Comparison of ENCODE assay signal across 2 cellular contexts in genomic region chr9:113572076-113572861, GRCh38.
TF ChIP-seq lines count a peak whose summit lies in the region.

No MANE protein-coding gene starts in this region.

TF ChIP-seq in HEK293, 187 proteins besides CTCF, POLR2A, EP300 and RAD21:
- TF ChIP-seq PRDM10 (tag by site-specific recombination; IDR thresholded peaks at IDR 0.05): peak; percentile 26; the same call in 1 of the 2 replicates
- peak; percentile 64; the same call in 1 of the 2 replicates for TF ChIP-seq KLF17 (tag by site-specific recombination; IDR thresholded peaks at IDR 0.05)
- no peak for TF ChIP-seq ZNF692 (tag by site-specific recombination; IDR thresholded peaks at IDR 0.05)

TF ChIP-seq in SK-N-SH, 30 proteins besides CTCF, POLR2A, EP300 and RAD21 (continued from another document):
- TF ChIP-seq FOXJ3 (CRISPR knock-in tag; IDR thresholded peaks at IDR 0.05) (no peak), USF1 (IDR thresholded peaks at IDR 0.05; ENCODE audit: borderline replicate concordance, low read depth) (no peak), RCOR1 (IDR thresholded peaks at IDR 0.05; ENCODE audit: low read length) (no peak), JUND (IDR thresholded peaks at IDR 0.05) (no peak), SIN3A (IDR thresholded peaks at IDR 0.05; ENCODE audit: borderline replicate concordance, low read depth, low read length) (no peak)
